Comparison of ENCODE assay signal across 8 cellular contexts in genomic region chr6:158818008-158818579, GRCh38. TPM values are rescaled to one million over a fixed set of nuclear protein-coding genes. Genes with fewer than 3 reads are reported as not detected.
DNase-seq lines count a peak whose midpoint lies in the region; ATAC-seq, FAIRE-seq and TF ChIP-seq lines count a peak whose summit lies in the region.

No MANE protein-coding gene starts in this region.

- peaks cover 37% of the 10 kb centered on the region for H3K36me3 Mint-ChIP-seq in activated naive CD8-positive, alpha-beta T cell treated with anti-CD3 and anti-CD28 coated beads, Interleukin-2, amount 10 ng/mL, durations not matched to agents 7 days and 5 days
- H3K36me3 Mint-ChIP-seq in progenitor cell of endocrine pancreas (ENCODE audit: insufficient read depth): peaks cover 13% of the 10 kb centered on the region

- H3K4me1 Mint-ChIP-seq in activated naive CD8-positive, alpha-beta T cell treated with anti-CD3 and anti-CD28 coated beads, Interleukin-2, amount 10 ng/mL, durations not matched to agents 7 days and 5 days: peaks cover 47% of the 10 kb centered on the region
- peaks cover 37% of the 10 kb centered on the region for H3K4me1 Mint-ChIP-seq in progenitor cell of endocrine pancreas (ENCODE audit: low read depth)

- FAIRE-seq in D721Med (lab: Jason Lieb, UNC): no peak
- no peak for FAIRE-seq in urothelium cell line (lab: Jason Lieb, UNC)

- POLR2A ChIA-PET in activated naive CD8-positive, alpha-beta T cell treated with anti-CD3 and anti-CD28 coated beads, Interleukin-2, amount 10 ng/mL, durations not matched to agents 7 days and 5 days (lab: Charles Lee): interaction anchor here (0.7 to 1.5 kb wide), 5 partner anchors 15 to 52 kb away, joined by 3 to 13 read pairs (median 5); no protein-coding TSS in a partner anchor

- no peaks in the 10 kb centered on the region for H3K9me3 ChIP-seq in KOPT-K1 (ENCODE audit: insufficient read depth, low read length, poor library complexity, severe bottlenecking)

- DNase-seq in D721Med (ENCODE audit: insufficient read length, low spot score) (peak; percentile 56), SW 1271 (lab: John Stamatoyannopoulos, UW) (peak; percentile 34 to 62), cardiac septum (ENCODE audit: low spot score) (peak; percentile 92), progenitor cell of endocrine pancreas (ENCODE audit: low spot score, unreplicated experiment) (peak; percentile 75), urothelium cell line (ENCODE audit: low spot score) (peak; percentile 94)
- DNase-seq in activated naive CD8-positive, alpha-beta T cell treated with anti-CD3 and anti-CD28 coated beads, Interleukin-2, amount 10 ng/mL, durations not matched to agents 7 days and 5 days: peak; percentile 83

- no peaks in the 10 kb centered on the region for H3K27me3 Mint-ChIP-seq in activated naive CD8-positive, alpha-beta T cell treated with anti-CD3 and anti-CD28 coated beads, Interleukin-2, amount 10 ng/mL, durations not matched to agents 7 days and 5 days
- H3K27me3 Mint-ChIP-seq in progenitor cell of endocrine pancreas: no peaks in the 10 kb centered on the region

- H3K27ac Mint-ChIP-seq in activated naive CD8-positive, alpha-beta T cell treated with anti-CD3 and anti-CD28 coated beads, Interleukin-2, amount 10 ng/mL, durations not matched to agents 7 days and 5 days: peak overlapping the region; percentile 92
- peak overlapping the region; percentile 98 for H3K27ac Mint-ChIP-seq in progenitor cell of endocrine pancreas

- H3K27ac ChIP-seq in KOPT-K1 (ENCODE audit: low read depth, low read length, poor library complexity, severe bottlenecking): peak overlapping the region; percentile 91

- intact Hi-C loops in cardiac septum (cut with DNase I): loop anchor here (2.0 to 5.0 kb wide), 2 partner anchors 51 to 116 kb away; no protein-coding TSS in a partner anchor

- TF ChIP-seq CTCF in D721Med (IDR thresholded peaks at IDR 0.05; ENCODE audit: insufficient read depth, missing control alignments): no peak
- TF ChIP-seq CTCF in progenitor cell of endocrine pancreas (IDR thresholded peaks at IDR 0.05; ENCODE audit: unreplicated experiment): no peak

- peak overlapping the region; percentile 88 for H3K4me3 Mint-ChIP-seq in activated naive CD8-positive, alpha-beta T cell treated with anti-CD3 and anti-CD28 coated beads, Interleukin-2, amount 10 ng/mL, durations not matched to agents 7 days and 5 days
- peak overlapping the region; percentile 99 for H3K4me3 Mint-ChIP-seq in progenitor cell of endocrine pancreas (ENCODE audit: low read depth)

- no peaks in the 10 kb centered on the region for H3K9me3 Mint-ChIP-seq in activated naive CD8-positive, alpha-beta T cell treated with anti-CD3 and anti-CD28 coated beads, Interleukin-2, amount 10 ng/mL, durations not matched to agents 7 days and 5 days
- peaks cover 2% of the 10 kb centered on the region for H3K9me3 Mint-ChIP-seq in progenitor cell of endocrine pancreas (ENCODE audit: low read depth)

- H3K36me3 ChIP-seq in KOPT-K1 (ENCODE audit: insufficient read depth, low read length): peaks cover 48% of the 10 kb centered on the region

- peak; percentile 31 for ATAC-seq in GM21447 (IDR thresholded peaks at IDR 0.05; ENCODE audit: unreplicated experiment)
- peak; percentile 51 for ATAC-seq in activated naive CD8-positive, alpha-beta T cell treated with anti-CD3 and anti-CD28 coated beads, Interleukin-2, amount 10 ng/mL, durations not matched to agents 7 days and 5 days (ENCODE audit: low read depth)

RNA-seq across cellular contexts. Expression of gene EZR, which starts 1.1 kb away (rescaled TPM):
- total RNA-seq in activated naive CD8-positive, alpha-beta T cell treated with anti-CD3 and anti-CD28 coated beads, Interleukin-2, amount 10 ng/mL, durations not matched to agents 7 days and 5 days: 100 to 1,000 TPM; 235 to 257 TPM
- total RNA-seq in cardiac septum (141 TPM), progenitor cell of endocrine pancreas (258 and 274 TPM in 2 replicates)

Comparison
In these comparisons a context has a peak if more than half of its experiments do, and no peak if none do; other contexts are left out.
1. Peak in every context shown above with its lines: DNase-seq, ATAC-seq and H3K27ac ChIP-seq.